ENCODE assay signal across 1 cellular context in the genomic region with DNA sequence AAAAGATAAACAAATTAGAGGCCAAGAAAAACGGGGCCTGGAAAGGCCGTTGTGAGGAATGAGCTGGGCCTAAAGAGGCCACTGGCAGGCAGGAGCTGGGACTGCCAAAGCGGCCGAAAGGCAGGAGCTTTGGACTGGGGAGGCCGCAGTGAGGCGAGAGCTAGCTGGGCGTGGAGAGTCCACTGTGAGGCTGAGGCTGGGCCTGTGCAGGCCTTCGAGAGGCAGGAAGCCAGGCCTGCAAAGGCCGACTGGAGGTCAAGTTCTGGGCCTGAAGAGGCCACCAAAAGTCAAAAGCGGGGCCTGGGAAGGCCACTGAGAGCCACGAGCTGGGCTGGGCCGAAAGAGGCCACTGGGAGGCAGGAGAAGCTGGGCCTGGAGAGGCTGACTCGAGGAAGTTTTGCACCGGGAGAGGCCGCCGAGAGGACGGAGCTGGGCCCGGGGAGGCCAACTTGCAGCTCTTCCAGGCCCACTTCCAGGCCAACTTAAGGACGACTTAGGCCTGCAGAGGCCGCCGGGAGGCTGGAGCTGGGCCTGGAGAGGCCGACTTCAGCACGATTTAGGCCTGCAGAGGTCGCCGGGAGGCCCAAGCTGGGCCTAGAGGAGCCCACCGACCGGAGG.
A peak's percentile ranks its signal among the peaks of the same experiment; 100 is the strongest.
TF ChIP-seq lines count a peak whose summit lies in the region.

No MANE protein-coding gene starts in this region.

TF ChIP-seq in HepG2, 621 proteins besides CTCF, POLR2A, EP300 and RAD21 (continued from another document):
- 0 out of 2 replicates have a peak, but pooled peaks have one; percentile 20 for TF ChIP-seq THAP9 (CRISPR knock-in tag; IDR thresholded peaks at IDR 0.05; ENCODE audit: borderline replicate concordance)
- TF ChIP-seq, protein P1, sequence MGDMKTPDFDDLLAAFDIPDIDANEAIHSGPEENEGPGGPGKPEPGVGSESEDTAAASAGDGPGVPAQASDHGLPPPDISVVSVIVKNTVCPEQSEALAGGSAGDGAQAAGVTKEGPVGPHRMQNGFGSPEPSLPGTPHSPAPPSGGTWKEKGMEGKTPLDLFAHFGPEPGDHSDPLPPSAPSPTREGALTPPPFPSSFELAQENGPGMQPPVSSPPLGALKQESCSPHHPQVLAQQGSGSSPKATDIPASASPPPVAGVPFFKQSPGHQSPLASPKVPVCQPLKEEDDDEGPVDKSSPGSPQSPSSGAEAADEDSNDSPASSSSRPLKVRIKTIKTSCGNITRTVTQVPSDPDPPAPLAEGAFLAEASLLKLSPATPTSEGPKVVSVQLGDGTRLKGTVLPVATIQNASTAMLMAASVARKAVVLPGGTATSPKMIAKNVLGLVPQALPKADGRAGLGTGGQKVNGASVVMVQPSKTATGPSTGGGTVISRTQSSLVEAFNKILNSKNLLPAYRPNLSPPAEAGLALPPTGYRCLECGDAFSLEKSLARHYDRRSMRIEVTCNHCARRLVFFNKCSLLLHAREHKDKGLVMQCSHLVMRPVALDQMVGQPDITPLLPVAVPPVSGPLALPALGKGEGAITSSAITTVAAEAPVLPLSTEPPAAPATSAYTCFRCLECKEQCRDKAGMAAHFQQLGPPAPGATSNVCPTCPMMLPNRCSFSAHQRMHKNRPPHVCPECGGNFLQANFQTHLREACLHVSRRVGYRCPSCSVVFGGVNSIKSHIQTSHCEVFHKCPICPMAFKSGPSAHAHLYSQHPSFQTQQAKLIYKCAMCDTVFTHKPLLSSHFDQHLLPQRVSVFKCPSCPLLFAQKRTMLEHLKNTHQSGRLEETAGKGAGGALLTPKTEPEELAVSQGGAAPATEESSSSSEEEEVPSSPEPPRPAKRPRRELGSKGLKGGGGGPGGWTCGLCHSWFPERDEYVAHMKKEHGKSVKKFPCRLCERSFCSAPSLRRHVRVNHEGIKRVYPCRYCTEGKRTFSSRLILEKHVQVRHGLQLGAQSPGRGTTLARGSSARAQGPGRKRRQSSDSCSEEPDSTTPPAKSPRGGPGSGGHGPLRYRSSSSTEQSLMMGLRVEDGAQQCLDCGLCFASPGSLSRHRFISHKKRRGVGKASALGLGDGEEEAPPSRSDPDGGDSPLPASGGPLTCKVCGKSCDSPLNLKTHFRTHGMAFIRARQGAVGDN (CRISPR knock-in tag; IDR thresholded peaks at IDR 0.05), result peak; percentile 86
- 0 out of 2 replicates have a peak, but pooled peaks have one; percentile 18 for TF ChIP-seq ZBTB38 (CRISPR knock-in tag; IDR thresholded peaks at IDR 0.05)
- peak; percentile 87 for TF ChIP-seq ZFX (CRISPR knock-in tag; IDR thresholded peaks at IDR 0.05; ENCODE audit: low read depth)
- TF ChIP-seq SALL1 (CRISPR knock-in tag; IDR thresholded peaks at IDR 0.05), result peak; percentile 27
- TF ChIP-seq DR1 (CRISPR knock-in tag; IDR thresholded peaks at IDR 0.05), result 0 out of 2 replicates have a peak, but pooled peaks have one; percentile 24
- TF ChIP-seq SPEN (CRISPR knock-in tag; IDR thresholded peaks at IDR 0.05; ENCODE audit: low read depth), result 0 out of 2 replicates have a peak, but pooled peaks have one; percentile 34
- 0 out of 2 replicates have a peak, but pooled peaks have one; percentile 17 for TF ChIP-seq HIVEP1 (CRISPR knock-in tag; IDR thresholded peaks at IDR 0.05)
- peak; percentile 33; the same call in 1 of the 2 replicates for TF ChIP-seq UBTF (CRISPR knock-in tag; IDR thresholded peaks at IDR 0.05)
